Comparison of ENCODE assay signal across 1 cellular context in the genomic region with DNA sequence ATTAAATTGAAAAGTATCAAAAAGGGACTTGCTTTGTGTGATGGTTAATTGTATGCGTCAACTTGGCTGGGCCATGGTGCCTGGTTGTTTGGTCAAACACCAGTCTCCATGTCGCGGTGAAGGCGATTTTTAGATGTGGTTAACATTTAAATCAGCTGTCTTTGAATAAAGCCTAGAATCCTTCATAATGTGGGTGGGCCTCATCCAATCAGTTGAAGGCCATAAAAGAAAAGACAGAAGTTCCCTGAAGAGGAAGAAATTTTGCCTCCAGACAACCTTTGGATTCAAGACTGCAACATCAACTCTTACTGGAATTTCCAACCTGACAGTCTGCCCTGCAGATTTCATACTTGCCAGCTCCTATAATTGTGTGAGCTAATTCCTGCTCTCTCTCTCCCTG.
TF ChIP-seq lines count a peak whose summit lies in the region.

No MANE protein-coding gene starts in this region.

TF ChIP-seq in HepG2, 621 proteins besides CTCF, POLR2A, EP300 and RAD21 (continued from another document):
- TF ChIP-seq, protein P1, sequence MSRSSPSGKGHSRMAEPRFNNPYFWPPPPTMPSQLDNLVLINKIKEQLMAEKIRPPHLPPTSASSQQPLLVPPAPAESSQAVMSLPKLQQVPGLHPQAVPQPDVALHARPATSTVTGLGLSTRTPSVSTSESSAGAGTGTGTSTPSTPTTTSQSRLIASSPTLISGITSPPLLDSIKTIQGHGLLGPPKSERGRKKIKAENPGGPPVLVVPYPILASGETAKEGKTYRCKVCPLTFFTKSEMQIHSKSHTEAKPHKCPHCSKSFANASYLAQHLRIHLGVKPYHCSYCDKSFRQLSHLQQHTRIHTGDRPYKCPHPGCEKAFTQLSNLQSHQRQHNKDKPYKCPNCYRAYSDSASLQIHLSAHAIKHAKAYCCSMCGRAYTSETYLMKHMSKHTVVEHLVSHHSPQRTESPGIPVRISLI (CRISPR knock-in tag; IDR thresholded peaks at IDR 0.05; ENCODE audit: borderline replicate concordance): no peak
- peak; percentile 16; the same call in 1 of the 2 replicates for TF ChIP-seq HNF4G (IDR thresholded peaks at IDR 0.05; ENCODE audit: borderline replicate concordance, low read depth, low read length)
- no peak for TF ChIP-seq HNF4G (CRISPR knock-in tag; IDR thresholded peaks at IDR 0.05; ENCODE audit: borderline replicate concordance, low read depth)
TF ChIP-seq in HepG2: peak in this region for 1.
